ENCODE assay signal across 8 cellular contexts in the genomic region with DNA sequence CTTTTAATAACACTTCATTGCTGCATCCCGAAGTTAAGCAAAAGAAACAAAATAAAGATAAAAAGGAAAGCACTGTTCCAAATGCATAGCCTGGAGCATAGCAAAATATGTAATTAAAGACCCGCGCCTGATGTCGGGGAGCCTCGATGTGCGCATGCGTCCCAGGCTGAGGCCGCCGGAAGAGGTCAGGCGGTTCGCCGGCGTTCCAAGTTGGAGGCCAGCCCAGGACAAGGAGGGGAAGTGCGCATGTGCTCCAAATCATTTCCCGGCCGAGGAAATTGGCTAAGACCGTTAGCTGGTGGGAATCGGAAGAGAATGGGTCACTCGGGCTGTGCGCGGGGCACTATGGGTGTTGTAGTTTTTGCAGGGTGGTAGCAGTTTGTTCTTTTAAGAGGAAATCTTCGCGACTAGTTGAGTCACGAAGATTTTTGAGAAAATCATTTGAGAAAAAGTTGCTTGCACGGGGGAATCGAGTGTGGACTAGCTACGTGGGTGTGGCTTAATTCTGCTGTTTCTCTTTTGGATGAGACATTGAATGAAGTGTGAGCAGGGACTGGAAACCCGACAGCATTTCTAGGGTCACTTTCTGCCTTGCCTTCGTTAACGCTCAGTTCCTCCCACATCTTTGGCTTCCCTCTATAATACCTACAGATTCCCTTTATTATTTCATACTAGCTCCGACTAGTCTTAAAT. TPM values are rescaled to one million over a fixed set of nuclear protein-coding genes. Genes with fewer than 3 reads are reported as not detected.
DNase-seq lines count a peak whose midpoint lies in the region; ATAC-seq lines count a peak whose summit lies in the region.

No MANE protein-coding gene starts in this region.

- H3K9me3 ChIP-seq in HUES48 (ENCODE audit: control insufficient read depth, insufficient read depth, low read length), result no peaks in the 10 kb centered on the region

- peak overlapping the region; percentile 84 to 97 (median 95) for H3K27ac Mint-ChIP-seq in naive thymus-derived CD8-positive, alpha-beta T cell

- no peaks in the 10 kb centered on the region for H3K36me3 ChIP-seq in HUES48 (ENCODE audit: control insufficient read depth, insufficient read depth, low read length)

- peak overlapping the region; percentile 89 to 99 (median 98) for H3K4me3 Mint-ChIP-seq in naive thymus-derived CD8-positive, alpha-beta T cell

- no peak overlapping the region for H3K9ac ChIP-seq in HUES48 (ENCODE audit: low read depth, low read length)

- no peaks in the 10 kb centered on the region for H3K9me3 Mint-ChIP-seq in naive thymus-derived CD8-positive, alpha-beta T cell

- peaks cover 8% of the 10 kb centered on the region; the same call in 1 of the 2 replicates for H3K4me1 ChIP-seq in HUES48 (ENCODE audit: control insufficient read depth, insufficient read depth, low read length)

- peaks cover 18 to 46% (median 32%) of the 10 kb centered on the region in 4 donors for H3K4me1 Mint-ChIP-seq in naive thymus-derived CD8-positive, alpha-beta T cell

- ATAC-seq in GM18502 (IDR thresholded peaks at IDR 0.05; ENCODE audit: poor library complexity, unreplicated experiment) (peak; percentile 69), HG02571 (IDR thresholded peaks at IDR 0.05; ENCODE audit: unreplicated experiment) (no peak)
- peak; percentile 74 to 78 for ATAC-seq in naive thymus-derived CD8-positive, alpha-beta T cell

- H3K27ac ChIP-seq in HUES48 (ENCODE audit: low read depth, low read length), result no peak overlapping the region

- no peaks in the 10 kb centered on the region for H3K36me3 Mint-ChIP-seq in naive thymus-derived CD8-positive, alpha-beta T cell

- peak; percentile 86 for DNase-seq in SHP77 (lab: John Stamatoyannopoulos, UW)
- DNase-seq in activated effector memory CD4-positive, alpha-beta T cell treated with Interleukin-2 at 50 U/mL for 16 hours, result peak; percentile 39
- DNase-seq in fibroblast of peridontal ligament (ENCODE audit: extremely low read depth), result peak; percentile 97
- peak; percentile 38 to 80 (median 62) for DNase-seq in naive thymus-derived CD8-positive, alpha-beta T cell
- peak; percentile 51 to 70 for DNase-seq in stimulated activated CD8-positive, alpha-beta memory T cell treated with anti-CD3 and anti-CD28 coated beads, Interleukin-7, amount 100 ng/mL, for 48 hours (ENCODE audit: extremely low read depth in 1 of 2, low read depth in 1 of 2)

- POLR2A ChIA-PET in naive thymus-derived CD8-positive, alpha-beta T cell (lab: Charles Lee), result no interaction called here

- H3K4me3 ChIP-seq in HUES48 (ENCODE audit: low read depth, low read length), result peak overlapping the region; percentile 53

- peaks cover 22% of the 10 kb centered on the region for H3K27me3 ChIP-seq in HUES48 (ENCODE audit: control insufficient read depth, insufficient read depth, low read length)

- H3K27me3 Mint-ChIP-seq in naive thymus-derived CD8-positive, alpha-beta T cell, result peaks cover 0 to 2% (median 0%) of the 10 kb centered on the region in 5 donors

RNA-seq across cellular contexts. Expression of a gene that starts 31.0 kb away (rescaled TPM):
- under 1 TPM; 0.16 to 0.27 TPM for total RNA-seq in naive thymus-derived CD8-positive, alpha-beta T cell
- polyA plus RNA-seq in naive thymus-derived CD8-positive, alpha-beta T cell, result under 1 TPM in 2 of 3 donors, not detected in 1; 0.10 to 0.15 TPM

Comparison
In these comparisons a context has a peak if more than half of its experiments do, and no peak if none do; other contexts are left out.
1. DNase-seq: peak in every context shown above with its lines; median percentile 97 in fibroblast of peridontal ligament; 86 in SHP77; 62 in naive thymus-derived CD8-positive, alpha-beta T cell; 60 in stimulated activated CD8-positive, alpha-beta memory T cell treated with anti-CD3 and anti-CD28 coated beads, Interleukin-7, amount 100 ng/mL, for 48 hours; 39 in activated effector memory CD4-positive, alpha-beta T cell treated with Interleukin-2 at 50 U/mL for 16 hours.